Comparison of ENCODE assay signal across 8 cellular contexts in the genomic region with DNA sequence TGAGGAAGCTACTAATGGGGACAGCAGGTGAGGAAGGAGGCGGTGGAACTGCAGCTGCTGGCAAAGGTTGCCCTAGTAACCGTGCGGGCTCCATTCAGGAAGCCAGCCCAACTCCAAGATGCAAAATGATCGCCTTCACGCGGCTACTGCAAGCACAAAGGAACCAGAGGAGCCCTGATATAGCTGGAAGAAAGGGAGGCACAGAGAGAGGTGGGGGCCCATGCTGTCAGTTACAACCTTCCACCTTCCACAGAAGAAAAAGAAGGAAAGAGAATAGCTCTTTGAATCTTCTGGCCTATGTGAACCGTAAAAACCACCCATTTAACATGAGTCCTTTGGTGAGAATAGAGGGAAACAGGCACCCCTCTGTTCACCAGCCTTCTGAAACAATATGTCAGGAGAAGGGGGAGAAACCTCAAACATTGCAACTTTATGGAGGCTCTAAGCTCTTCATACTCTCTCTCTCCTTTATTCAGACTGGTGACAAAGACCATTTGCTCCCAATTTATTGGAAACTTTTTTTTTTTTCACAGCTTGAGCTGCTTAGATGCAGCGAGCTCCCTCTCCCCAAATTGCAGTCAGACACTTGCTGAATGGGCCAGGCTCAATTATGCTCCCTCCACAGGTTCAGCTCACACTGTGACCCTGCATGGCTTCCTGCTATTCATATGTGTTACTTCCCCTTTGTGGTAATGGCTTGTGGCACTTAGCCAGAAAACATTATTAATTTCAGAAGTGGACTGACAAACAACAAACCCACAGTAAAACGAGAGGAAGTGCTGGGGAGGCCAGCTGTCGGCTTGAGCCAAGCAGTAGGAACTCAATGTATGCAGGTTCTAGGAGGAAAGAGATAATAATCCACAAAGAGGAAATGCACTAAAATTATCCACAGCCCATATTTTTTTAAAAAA. TPM values are rescaled to one million over a fixed set of nuclear protein-coding genes. Genes with fewer than 3 reads are reported as not detected.
A peak's percentile ranks its signal among the peaks of the same experiment; 100 is the strongest.
DNase-seq lines count a peak whose midpoint lies in the region; ATAC-seq and TF ChIP-seq lines count a peak whose summit lies in the region.

No MANE protein-coding gene starts in this region.

- peaks cover 38% of the 10 kb centered on the region for H3K4me1 ChIP-seq in parathyroid adenoma

- no peak overlapping the region for H3K9ac ChIP-seq in parathyroid adenoma

- H3K4me3 Mint-ChIP-seq in activated CD8-positive, alpha-beta T cell treated with anti-CD3 and anti-CD28 coated beads, Interleukin-2, amount 10 ng/mL, durations not matched to agents 7 days and 5 days = peak overlapping the region; percentile 98

- no peaks in the 10 kb centered on the region for H3K36me3 ChIP-seq in parathyroid adenoma (ENCODE audit: control insufficient read depth, insufficient read depth, low read length)

- POLR2A ChIA-PET in activated CD8-positive, alpha-beta T cell treated with anti-CD3 and anti-CD28 coated beads, Interleukin-2, amount 10 ng/mL, durations not matched to agents 7 days and 5 days (lab: Charles Lee) = interaction anchor here (0.6 to 3.2 kb wide), 8 partner anchors 8 to 310 kb away, joined by 3 to 31 read pairs (median 4); no protein-coding TSS in a partner anchor

- peak overlapping the region; percentile 100 for H3K27ac ChIP-seq in parathyroid adenoma

- H3K27me3 ChIP-seq in parathyroid adenoma (ENCODE audit: control insufficient read depth, insufficient read depth, low read length) = no peaks in the 10 kb centered on the region

- H3K27me3 Mint-ChIP-seq in activated CD8-positive, alpha-beta T cell treated with anti-CD3 and anti-CD28 coated beads, Interleukin-2, amount 10 ng/mL, durations not matched to agents 7 days and 5 days (ENCODE audit: low read depth) = no peaks in the 10 kb centered on the region

- peaks cover 56% of the 10 kb centered on the region for H3K4me1 Mint-ChIP-seq in activated CD8-positive, alpha-beta T cell treated with anti-CD3 and anti-CD28 coated beads, Interleukin-2, amount 10 ng/mL, durations not matched to agents 7 days and 5 days (ENCODE audit: low read depth)

- CTCF ChIA-PET in activated CD8-positive, alpha-beta T cell treated with anti-CD3 and anti-CD28 coated beads, Interleukin-2, amount 10 ng/mL, durations not matched to agents 7 days and 5 days (lab: Charles Lee) = interaction anchor here (0.9 to 5.4 kb wide), 14 partner anchors 9 to 328 kb away, joined by 3 to 40 read pairs (median 5); no protein-coding TSS in a partner anchor

- no peak overlapping the region for H3K4me3 ChIP-seq in parathyroid adenoma (ENCODE audit: low read depth, low read length)

- no peak overlapping the region for H3K4me2 ChIP-seq in parathyroid adenoma (ENCODE audit: low read length)

- peak overlapping the region; percentile 39 for H2AFZ ChIP-seq in parathyroid adenoma

- peak overlapping the region; percentile 92 for H3K27ac Mint-ChIP-seq in activated CD8-positive, alpha-beta T cell treated with anti-CD3 and anti-CD28 coated beads, Interleukin-2, amount 10 ng/mL, durations not matched to agents 7 days and 5 days

- H3K36me3 Mint-ChIP-seq in activated CD8-positive, alpha-beta T cell treated with anti-CD3 and anti-CD28 coated beads, Interleukin-2, amount 10 ng/mL, durations not matched to agents 7 days and 5 days (ENCODE audit: low read depth) = peaks cover 70% of the 10 kb centered on the region

- peak; percentile 19 for TF ChIP-seq CTCF in parathyroid adenoma (IDR thresholded peaks at IDR 0.05)

- H3K9me3 Mint-ChIP-seq in activated CD8-positive, alpha-beta T cell treated with anti-CD3 and anti-CD28 coated beads, Interleukin-2, amount 10 ng/mL, durations not matched to agents 7 days and 5 days (ENCODE audit: insufficient read depth) = peaks cover 3% of the 10 kb centered on the region

- ATAC-seq in GM19351 (IDR thresholded peaks at IDR 0.05; ENCODE audit: unreplicated experiment) = peak; percentile 96
- peak; percentile 99 for ATAC-seq in HG03196 (IDR thresholded peaks at IDR 0.05; ENCODE audit: unreplicated experiment)
- ATAC-seq in activated CD8-positive, alpha-beta T cell treated with anti-CD3 and anti-CD28 coated beads, Interleukin-2, amount 10 ng/mL, durations not matched to agents 7 days and 5 days = peak; percentile 70

- no peaks in the 10 kb centered on the region for H3K9me3 ChIP-seq in parathyroid adenoma (ENCODE audit: control insufficient read depth, low read length)

- DNase-seq in DMS 273 (lab: John Stamatoyannopoulos, UW; ENCODE audit: unreplicated experiment) = peak; percentile 43
- DNase-seq in NCI-H2227 treated with DMSO at 0.1 percent for 48 hours (lab: John Stamatoyannopoulos, UW) = peak; percentile 88
- peak; percentile 76 for DNase-seq in activated CD8-positive, alpha-beta T cell treated with anti-CD3 and anti-CD28 coated beads, Interleukin-2, amount 10 ng/mL, durations not matched to agents 7 days and 5 days
- DNase-seq in globus pallidus (ENCODE audit: low spot score) = peak; percentile 50
- no peak for DNase-seq in occipital lobe (lab: John Stamatoyannopoulos, UW)

- H3K79me2 ChIP-seq in parathyroid adenoma = peaks cover 41% of the 10 kb centered on the region

RNA-seq across cellular contexts. Expression of a gene that starts 6.2 kb away (rescaled TPM):
- total RNA-seq in activated CD8-positive, alpha-beta T cell treated with anti-CD3 and anti-CD28 coated beads, Interleukin-2, amount 10 ng/mL, durations not matched to agents 7 days and 5 days = 100 to 1,000 TPM; 116 to 119 TPM
- 34.5 TPM for total RNA-seq in occipital lobe
